In the genomic region with DNA sequence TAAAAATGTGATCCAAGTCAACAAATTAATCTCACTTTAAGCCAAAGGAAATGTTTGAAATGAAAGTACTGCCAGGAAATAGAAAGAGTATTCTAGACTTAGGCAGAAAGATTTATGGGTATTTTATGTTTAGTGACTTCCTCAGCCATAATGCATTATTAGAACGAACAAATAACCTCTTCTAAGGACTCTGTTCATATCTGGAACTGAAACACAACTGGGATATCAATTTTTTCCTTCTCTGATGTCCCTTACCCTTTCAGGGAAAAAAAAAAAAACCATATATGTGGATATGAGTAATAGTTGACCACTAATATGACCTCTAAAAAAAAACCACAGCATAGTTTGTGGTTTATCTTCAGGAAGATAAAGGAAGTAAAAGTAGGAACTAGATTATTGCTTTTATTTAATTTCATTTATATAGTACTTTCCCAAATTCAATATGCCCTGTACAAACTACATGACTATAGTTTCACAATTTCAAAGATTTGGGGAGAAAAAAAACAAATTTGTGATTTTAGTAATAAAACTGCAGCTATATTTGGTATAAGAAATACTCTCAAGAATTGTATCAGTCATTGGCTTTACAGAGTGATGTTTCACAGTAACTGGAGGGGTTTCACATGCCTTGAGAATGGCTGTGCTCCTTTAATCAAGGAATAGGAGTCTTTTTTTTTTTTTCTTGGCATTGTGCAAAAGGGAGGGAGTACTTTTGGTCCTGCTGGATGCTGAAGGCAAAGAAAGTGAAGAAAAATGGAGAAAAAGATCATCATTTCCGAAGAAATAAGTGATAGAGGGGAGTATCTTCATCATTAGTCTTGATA, we compare ENCODE assay signal across 11 cellular contexts. TPM values are rescaled to one million over a fixed set of nuclear protein-coding genes. Genes with fewer than 3 reads are reported as not detected.
DNase-seq lines count a peak whose midpoint lies in the region; ATAC-seq and TF ChIP-seq lines count a peak whose summit lies in the region.
"Had no signal": no experiment of that assay in that cellular context is flagged by ENCODE, and none has a peak within 500 bp of the region (broad histone marks: within the 10 kb centered on the region; RNA-seq: fewer than 3 reads in every experiment).

No MANE protein-coding gene starts in this region.

- POLR2A ChIA-PET in T-cell (lab: Charles Lee) (no interaction called here), WTC11 (lab: Charles Lee) (no interaction called here)

- H3K4me3 ChIP-seq in left ventricle myocardium inferior (no peak overlapping the region), uterus (no peak overlapping the region)
- H3K4me3 ChIP-seq: tibial nerve had no signal

- no peak for DNase-seq in left ventricle myocardium inferior
- DNase-seq in Right ventricle myocardium inferior (ENCODE audit: missing footprints): no peak
- no peak for DNase-seq in T-cell
- DNase-seq in glomerular visceral epithelial cell (ENCODE audit: extremely low spot score): peak; percentile 39
- DNase-seq in uterus: no peak
- DNase-seq in pons (ENCODE audit: low spot score): no peak
- no peak for DNase-seq in WTC11 (ENCODE audit: low spot score)
- DNase-seq in COR-L47 (lab: John Stamatoyannopoulos, UW): no peak

- peaks cover 69% of the 10 kb centered on the region for H3K36me3 Mint-ChIP-seq in T-cell
- H3K36me3 Mint-ChIP-seq in WTC11: peaks cover 66% of the 10 kb centered on the region

- H3K4me1 Mint-ChIP-seq in T-cell (peaks cover 77 to 93% (median 92%) of the 10 kb centered on the region in 3 donors), WTC11 (no peaks in the 10 kb centered on the region; the same call in 1 of the 2 replicates)

- peak overlapping the region; percentile 28 to 59 for H3K27ac Mint-ChIP-seq in T-cell
- no peak overlapping the region for H3K27ac Mint-ChIP-seq in WTC11

- H3K4me3 Mint-ChIP-seq in T-cell (peak overlapping the region in 2 of 3 donors; percentile 14 to 17), WTC11 (no peak overlapping the region)

- no peaks in the 10 kb centered on the region for H3K9me3 Mint-ChIP-seq in T-cell
- no peaks in the 10 kb centered on the region for H3K9me3 Mint-ChIP-seq in WTC11
- H3K9me3 Mint-ChIP-seq: central memory CD8-positive, alpha-beta T cell had no signal

- H3K4me1 ChIP-seq in left ventricle myocardium inferior (peaks cover 64% of the 10 kb centered on the region), uterus (peaks cover 0 to 10% of the 10 kb centered on the region in 2 donors)

- ATAC-seq in Right ventricle myocardium inferior (no peak), T-cell (replicated peaks in 1 of 4) (no peak), WTC11 (no peak)
- ATAC-seq: activated CD4-positive, CD25-positive, alpha-beta regulatory T cell treated with anti-CD3 and anti-CD28 coated beads, Interleukin-2, amount 50 U/mL, for 24 hours had no signal

- peak overlapping the region; percentile 51 for H3K27ac ChIP-seq in left ventricle myocardium inferior (replicated peaks)
- H3K27ac ChIP-seq in uterus: peak overlapping the region; percentile 40 to 41

- no peak for TF ChIP-seq POLR2A in uterus (IDR thresholded peaks at IDR 0.05)

- CTCF ChIA-PET in T-cell (lab: Charles Lee) (interaction anchor here in 1 of 2 donors (0.6 to 1.0 kb wide), 2 partner anchors 16 to 20 kb away, joined by 5 to 6 read pairs; no protein-coding TSS in a partner anchor), WTC11 (lab: Charles Lee) (interaction anchor here (1.0 to 1.1 kb wide), 2 partner anchors 33 kb away, joined by 4 read pairs; no protein-coding TSS in a partner anchor)

- H3K27me3 Mint-ChIP-seq in T-cell (no peaks in the 10 kb centered on the region), WTC11 (ENCODE audit: low read depth) (no peaks in the 10 kb centered on the region)
- H3K27me3 Mint-ChIP-seq: central memory CD8-positive, alpha-beta T cell had no signal

- H3K9me3 ChIP-seq in left ventricle myocardium inferior (replicated peaks): no peaks in the 10 kb centered on the region
- no peaks in the 10 kb centered on the region for H3K9me3 ChIP-seq in uterus
- H3K9me3 ChIP-seq: tibial nerve had no signal

- intact Hi-C loops in left ventricle myocardium inferior (cut with micrococcal nuclease): no loop called here
- intact Hi-C loops in Right ventricle myocardium inferior (cut with DNase I): no loop called here
- intact Hi-C loops in uterus (cut with DNase I; ENCODE audit: low total_unique reads): no loop called here

- no peak for TF ChIP-seq CTCF in left ventricle myocardium inferior (IDR thresholded peaks at IDR 0.05; ENCODE audit: borderline replicate concordance)
- no peak for TF ChIP-seq CTCF in uterus (IDR thresholded peaks at IDR 0.05)
- no peak for TF ChIP-seq CTCF in WTC11 (IDR thresholded peaks at IDR 0.05)

- peaks cover 73% of the 10 kb centered on the region for H3K36me3 ChIP-seq in left ventricle myocardium inferior
- H3K36me3 ChIP-seq in uterus: no peaks in the 10 kb centered on the region

- H3K27me3 ChIP-seq in left ventricle myocardium inferior (ENCODE audit: low read depth): no peaks in the 10 kb centered on the region
- H3K27me3 ChIP-seq in uterus: no peaks in the 10 kb centered on the region
- H3K27me3 ChIP-seq: tibial nerve had no signal

TF ChIP-seq in WTC11, 78 proteins besides CTCF, POLR2A, EP300 and RAD21:
- TF ChIP-seq ZMAT4 (CRISPR knock-in tag; IDR thresholded peaks at IDR 0.05) (no peak), FOXK1 (CRISPR knock-in tag; IDR thresholded peaks at IDR 0.05) (no peak), NR3C1 (CRISPR knock-in tag; conservative IDR thresholded peaks at IDR 0.05; ENCODE audit: low read depth) (no peak), PREB (CRISPR knock-in tag; IDR thresholded peaks at IDR 0.05; ENCODE audit: borderline replicate concordance) (no peak), GTF2I (CRISPR knock-in tag; conservative IDR thresholded peaks at IDR 0.05) (no peak)
- TF ChIP-seq, protein P1, sequence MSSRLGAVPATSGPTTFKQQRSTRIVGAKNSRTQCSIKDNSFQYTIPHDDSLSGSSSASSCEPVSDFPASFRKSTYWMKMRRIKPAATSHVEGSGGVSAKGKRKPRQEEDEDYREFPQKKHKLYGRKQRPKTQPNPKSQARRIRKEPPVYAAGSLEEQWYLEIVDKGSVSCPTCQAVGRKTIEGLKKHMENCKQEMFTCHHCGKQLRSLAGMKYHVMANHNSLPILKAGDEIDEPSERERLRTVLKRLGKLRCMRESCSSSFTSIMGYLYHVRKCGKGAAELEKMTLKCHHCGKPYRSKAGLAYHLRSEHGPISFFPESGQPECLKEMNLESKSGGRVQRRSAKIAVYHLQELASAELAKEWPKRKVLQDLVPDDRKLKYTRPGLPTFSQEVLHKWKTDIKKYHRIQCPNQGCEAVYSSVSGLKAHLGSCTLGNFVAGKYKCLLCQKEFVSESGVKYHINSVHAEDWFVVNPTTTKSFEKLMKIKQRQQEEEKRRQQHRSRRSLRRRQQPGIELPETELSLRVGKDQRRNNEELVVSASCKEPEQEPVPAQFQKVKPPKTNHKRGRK (CRISPR knock-in tag; IDR thresholded peaks at IDR 0.05; ENCODE audit: borderline replicate concordance): no peak

RNA-seq across cellular contexts. Expression of gene ZNF507, which starts 6.6 kb away (rescaled TPM):
- 17.7 TPM for total RNA-seq in left ventricle myocardium inferior
- 14.7 TPM for total RNA-seq in Right ventricle myocardium inferior
- total RNA-seq in T-cell: 10 to 100 TPM; 32.6 to 38.2 (median 35.9) TPM
- total RNA-seq in uterus: 10 to 100 TPM; 10.5 to 37.4 (median 28.2) TPM
- 25.7 to 27.6 TPM (median 26.4 TPM) in 3 replicates for total RNA-seq in WTC11 (2021)

RNA-seq across cellular contexts. Expression of gene DPY19L3, which starts 53.6 kb away (rescaled TPM):
- total RNA-seq in left ventricle myocardium inferior (5.2 TPM), Right ventricle myocardium inferior (5.2 TPM), T-cell (10 to 100 TPM; 11.1 to 17.4 (median 15.5) TPM), uterus (10 to 100 TPM; 10.2 to 58.9 (median 34.7) TPM), WTC11 (2021) (63.0 to 74.3 TPM (median 73.2 TPM) in 3 replicates)
